Comparison of ENCODE assay signal across 14 cellular contexts in genomic region chr11:70066628-70067027, GRCh38. TPM values are rescaled to one million over a fixed set of nuclear protein-coding genes. Genes with fewer than 3 reads are reported as not detected.
DNase-seq lines count a peak whose midpoint lies in the region; ATAC-seq, FAIRE-seq and TF ChIP-seq lines count a peak whose summit lies in the region.
"Had no signal": no experiment of that assay in that cellular context is flagged by ENCODE, and none has a peak within 500 bp of the region (broad histone marks: within the 10 kb centered on the region; RNA-seq: fewer than 3 reads in every experiment).

No MANE protein-coding gene starts in this region.

- H3K56ac ChIP-seq in H9 (ENCODE audit: insufficient read length, low read depth, low read length) = no peak overlapping the region
- no peak overlapping the region for H3K56ac ChIP-seq in H1 (replicated peaks; ENCODE audit: insufficient read length, low read depth, low read length)

- peaks cover 0 to 2% (median 0%) of the 10 kb centered on the region in 7 donors for H3K9me3 Mint-ChIP-seq in CD14-positive monocyte
- H3K9me3 Mint-ChIP-seq in H9 = no peaks in the 10 kb centered on the region
- H3K9me3 Mint-ChIP-seq in T-helper 2 cell treated with Interferon-gamma antibody and Interleukin-4, amounts not matched to agents 5 μg/mL and 100 μg/mL, for 36 hours = no peaks in the 10 kb centered on the region

- H3K79me2 ChIP-seq in H9 (ENCODE audit: insufficient read depth, low read length) = no peaks in the 10 kb centered on the region
- no peaks in the 10 kb centered on the region for H3K79me2 ChIP-seq in H1 (ENCODE audit: control insufficient read depth in 1 of 2, insufficient read depth in 2 of 2, low read length in 2 of 2)

- intact Hi-C loops in CD14-positive monocyte (cut with micrococcal nuclease) = no loop called here
- intact Hi-C loops in posterior vena cava (cut with DNase I) = loop anchor here in 1 of 2 donors (5.0 kb wide), 1 partner anchor 1414 kb away; no protein-coding TSS in a partner anchor

- no CpG with 5 or more reads among the region's 13 CpGs for WGBS in H9 (ENCODE audit: extremely low coverage, insufficient read length, low lambda C conversion rate)
- 99% methylated on average over 7 of the region's 13 CpGs; no CpG with 5 or more reads in 1 of the 2 experiments for WGBS in H1 (ENCODE audit: extremely low coverage in 1 of 2, insufficient coverage in 1 of 2, insufficient read length in 1 of 2, insufficient replicate concordance in 2 of 2, low coverage in 1 of 2, low lambda C conversion rate in 2 of 2, missing lambda C conversion rate in 1 of 2), 2 experiments

- no peak for TF ChIP-seq CTCF in CD14-positive monocyte (IDR thresholded peaks at IDR 0.05)
- TF ChIP-seq CTCF in H9 (conservative IDR thresholded peaks at IDR 0.05) = no peak
- no peak for TF ChIP-seq CTCF in H1 (IDR thresholded peaks at IDR 0.05; ENCODE audit: control extremely low read depth in 1 of 3, insufficient read depth in 1 of 3, low read depth in 1 of 3, low read length in 3 of 3)

- CTCF ChIA-PET in H1 (lab: Charles Lee; ENCODE audit: partially characterized antibody) = interaction anchor here (1.2 to 2.9 kb wide), 2 partner anchors 17 to 74 kb away, joined by 3 to 10 read pairs; no protein-coding TSS in a partner anchor

- H3K23ac ChIP-seq in H9 (ENCODE audit: insufficient read length, low read depth, low read length) (no peak overlapping the region), H1 (ENCODE audit: insufficient read length) (no peak overlapping the region)

- H2AK5ac ChIP-seq in H9 (ENCODE audit: insufficient read length, low read length) (no peak overlapping the region), H1 (ENCODE audit: low read depth, low read length) (no peak overlapping the region)

- H3K79me1 ChIP-seq in H9 (ENCODE audit: insufficient read depth, low read depth, low read length, poor library complexity, severe bottlenecking) = no peaks in the 10 kb centered on the region
- no peaks in the 10 kb centered on the region for H3K79me1 ChIP-seq in H1 (ENCODE audit: low read depth, low read length)

- no peaks in the 10 kb centered on the region for H3K36me3 ChIP-seq in H1 (ENCODE audit: control insufficient read depth in 2 of 4, insufficient read depth in 4 of 4, low read length in 3 of 4)

- H3K4me1 Mint-ChIP-seq in CD14-positive monocyte (no peaks in the 10 kb centered on the region), H9 (peaks cover 31 to 47% of the 10 kb centered on the region in 2 experiments)
- H3K4me1 Mint-ChIP-seq in T-helper 2 cell treated with Interferon-gamma antibody and Interleukin-4, amounts not matched to agents 5 μg/mL and 100 μg/mL, for 36 hours (ENCODE audit: low read depth) = no peaks in the 10 kb centered on the region

- DNase-seq in CD14-positive monocyte (ENCODE audit: low spot score) = peak; percentile 27
- DNase-seq in H9 = peak; percentile 21
- no peak for DNase-seq in H1 (ENCODE audit: low read depth in 1 of 2, low spot score in 2 of 2)
- DNase-seq in posterior vena cava (ENCODE audit: low spot score) = peak; percentile 25
- DNase-seq in T-helper 2 cell treated with Interferon-gamma antibody and Interleukin-4, amounts not matched to agents 5 μg/mL and 100 μg/mL, for 36 hours (ENCODE audit: low spot score) = no peak
- DNase-seq: HCEC 1CT, NCI-H1417, NCI-H1930, OCI-M1 had no signal

- no peak overlapping the region for H3K14ac ChIP-seq in H9 (ENCODE audit: insufficient read depth, low read length)
- H3K14ac ChIP-seq in H1 (ENCODE audit: insufficient read length) = no peak overlapping the region

- no peak for FAIRE-seq in H1 (lab: Jason Lieb, UNC)
- FAIRE-seq: GM19239, K562 had no signal

- H3K18ac ChIP-seq in H9 (ENCODE audit: insufficient read length, low read depth, low read length) (no peak overlapping the region), H1 (ENCODE audit: extremely low read depth, low read length) (no peak overlapping the region)

- H2BK12ac ChIP-seq in H9 (ENCODE audit: insufficient read length, low read depth, low read length) (no peak overlapping the region), H1 (ENCODE audit: low read depth, low read length) (0 out of 2 replicates have a peak overlapping the region, but pooled peaks have one; percentile 43)

- no peaks in the 10 kb centered on the region for H3K9me3 ChIP-seq in H9 (ENCODE audit: control insufficient read depth, low read depth, low read length)
- H3K9me3 ChIP-seq in H1 (ENCODE audit: insufficient read depth in 2 of 2, low read depth in 1 of 2, low read length in 1 of 2) = no peaks in the 10 kb centered on the region
- H3K9me3 ChIP-seq: Caco-2 had no signal

- no peak overlapping the region for H2AFZ ChIP-seq in H9 (ENCODE audit: low read length)
- H2AFZ ChIP-seq in H1 (ENCODE audit: low read length) = no peak overlapping the region

- no peak for TF ChIP-seq EP300 in H1 (IDR thresholded peaks at IDR 0.05; ENCODE audit: borderline replicate concordance in 1 of 2, low read depth in 2 of 2, low read length in 2 of 2)

- no peak overlapping the region for H2BK20ac ChIP-seq in H9 (ENCODE audit: low read depth, low read length, poor library complexity, severe bottlenecking)
- H2BK20ac ChIP-seq in H1 (ENCODE audit: low read length) = 0 out of 2 replicates have a peak overlapping the region, but pooled peaks have one; percentile 43

- no peak overlapping the region for H3K4me3 ChIP-seq in H1 (ENCODE audit: extremely low read depth in 1 of 4, insufficient read depth in 2 of 4, low read depth in 3 of 4, low read length in 4 of 4)
- H3K4me3 ChIP-seq: K562 had no signal

- H3K27me3 ChIP-seq in H9 (ENCODE audit: insufficient read depth, low read length) (no peaks in the 10 kb centered on the region), H1 (replicated peaks in 1 of 4; ENCODE audit: control insufficient read depth in 3 of 4, extremely low read depth in 1 of 4, insufficient read depth in 3 of 4, low read length in 3 of 4) (peaks cover 0 to 7% (median 0%) of the 10 kb centered on the region in 4 experiments; a peak in 1 of 7 replicates)

- no peak overlapping the region for H2BK5ac ChIP-seq in H9 (ENCODE audit: insufficient read length, low read length)
- H2BK5ac ChIP-seq in H1 (ENCODE audit: low read depth, low read length) = no peak overlapping the region

- no peak for TF ChIP-seq POLR2A in H1 (IDR thresholded peaks at IDR 0.05; ENCODE audit: control extremely low read depth in 1 of 2, low read depth in 2 of 2, low read length in 2 of 2)

- H3K23me2 ChIP-seq in H9 (ENCODE audit: insufficient read length, low read depth, low read length, poor library complexity, severe bottlenecking) (no peaks in the 10 kb centered on the region), H1 (ENCODE audit: low read depth, low read length) (no peaks in the 10 kb centered on the region)

- H3K27ac Mint-ChIP-seq in CD14-positive monocyte = no peak overlapping the region
- no peak overlapping the region for H3K27ac Mint-ChIP-seq in H9
- H3K27ac Mint-ChIP-seq in T-helper 2 cell treated with Interferon-gamma antibody and Interleukin-4, amounts not matched to agents 5 μg/mL and 100 μg/mL, for 36 hours = no peak overlapping the region

- H3K4me3 Mint-ChIP-seq in CD14-positive monocyte (no peak overlapping the region), H9 (no peak overlapping the region)
- H3K4me3 Mint-ChIP-seq in T-helper 2 cell treated with Interferon-gamma antibody and Interleukin-4, amounts not matched to agents 5 μg/mL and 100 μg/mL, for 36 hours = no peak overlapping the region

- no peak overlapping the region for H3K9ac ChIP-seq in H9 (ENCODE audit: extremely low read depth, insufficient read length, low read length)
- no peak overlapping the region for H3K9ac ChIP-seq in H1 (replicated peaks in 1 of 4; ENCODE audit: extremely low read depth in 1 of 4, low read depth in 3 of 4, low read length in 3 of 4)

- no peaks in the 10 kb centered on the region for H3K36me3 Mint-ChIP-seq in CD14-positive monocyte
- no peaks in the 10 kb centered on the region; a peak in 2 of 7 replicates for H3K36me3 Mint-ChIP-seq in H9 (ENCODE audit: insufficient read depth in 1 of 3, low read depth in 3 of 3)
- H3K36me3 Mint-ChIP-seq in T-helper 2 cell treated with Interferon-gamma antibody and Interleukin-4, amounts not matched to agents 5 μg/mL and 100 μg/mL, for 36 hours (ENCODE audit: low read depth) = no peaks in the 10 kb centered on the region

- H3K4ac ChIP-seq in H9 (ENCODE audit: low read depth, low read length) = no peak overlapping the region
- H3K4ac ChIP-seq in H1 (replicated peaks; ENCODE audit: insufficient read length, low read depth, low read length) = no peak overlapping the region

- H3K27ac ChIP-seq in H9 (ENCODE audit: insufficient read length, low read depth, low read length) (no peak overlapping the region), H1 (ENCODE audit: low read depth, low read length) (no peak overlapping the region)

- no peak overlapping the region for H2BK15ac ChIP-seq in H9 (ENCODE audit: low read depth, low read length)
- no peak overlapping the region for H2BK15ac ChIP-seq in H1 (ENCODE audit: low read length)

- peaks cover 9 to 26% (median 22%) of the 10 kb centered on the region in 3 donors for H3K27me3 Mint-ChIP-seq in CD14-positive monocyte (ENCODE audit: low read depth in 3 of 3)
- H3K27me3 Mint-ChIP-seq in H9 (ENCODE audit: low read depth) = peaks cover 31% of the 10 kb centered on the region
- H3K27me3 Mint-ChIP-seq in T-helper 2 cell treated with Interferon-gamma antibody and Interleukin-4, amounts not matched to agents 5 μg/mL and 100 μg/mL, for 36 hours (ENCODE audit: low read depth) = peaks cover 20% of the 10 kb centered on the region

- no peak overlapping the region for H3K4me2 ChIP-seq in H9 (ENCODE audit: insufficient read depth, insufficient read length, low read length)
- H3K4me2 ChIP-seq in H1 (ENCODE audit: insufficient read depth in 1 of 2, low read depth in 2 of 2, low read length in 2 of 2) = no peak overlapping the region

- no peak overlapping the region for H3T11ph ChIP-seq in H9 (ENCODE audit: low read length)

- H4K91ac ChIP-seq in H9 (ENCODE audit: insufficient read length, low read depth, low read length) (no peak overlapping the region), H1 (replicated peaks; ENCODE audit: insufficient read length, low read length) (no peak overlapping the region)

- no peak for TF ChIP-seq RAD21 in H1 (IDR thresholded peaks at IDR 0.05 in 1 of 2, conservative IDR thresholded peaks at IDR 0.05 in 1 of 2; ENCODE audit: low read depth in 2 of 2, low read length in 2 of 2)

- H4K20me1 ChIP-seq in H9 (ENCODE audit: control insufficient read depth, insufficient read depth, insufficient read length) (no peaks in the 10 kb centered on the region), H1 (replicated peaks in 1 of 2; ENCODE audit: control insufficient read depth in 1 of 2, insufficient read depth in 2 of 2, low read length in 2 of 2) (no peaks in the 10 kb centered on the region)

- POLR2A ChIA-PET in H1 (lab: Charles Lee; ENCODE audit: partially characterized antibody) = no interaction called here

- ATAC-seq in GM21360 (IDR thresholded peaks at IDR 0.05; ENCODE audit: unreplicated experiment) (no peak), HG02840 (IDR thresholded peaks at IDR 0.05; ENCODE audit: low FRiP score, unreplicated experiment) (no peak)
- ATAC-seq: K562 had no signal

- H3K4me1 ChIP-seq in H9 (ENCODE audit: insufficient read depth, low read length) (peaks cover 3% of the 10 kb centered on the region), H1 (replicated peaks in 1 of 4; ENCODE audit: control insufficient read depth in 3 of 4, insufficient read depth in 4 of 4, low read length in 3 of 4) (peaks cover 5 to 26% (median 9%) of the 10 kb centered on the region in 4 experiments)

- H4K8ac ChIP-seq in H9 (replicated peaks; ENCODE audit: insufficient read length, low read depth, low read length) (no peak overlapping the region), H1 (ENCODE audit: extremely low read depth, insufficient read depth, low read length) (no peak overlapping the region; the same call in 1 of the 2 replicates)

- H4K5ac ChIP-seq in H9 (ENCODE audit: insufficient read length, low read depth, low read length) (no peak overlapping the region), H1 (ENCODE audit: insufficient read length, low read depth, low read length) (no peak overlapping the region)

- no peak overlapping the region for H2BK120ac ChIP-seq in H9 (ENCODE audit: low read depth, low read length, poor library complexity, severe bottlenecking)
- H2BK120ac ChIP-seq in H1 (replicated peaks; ENCODE audit: low read depth, low read length) = no peak overlapping the region

RNA-seq across cellular contexts. Expression of gene ANO1, which starts 11.5 kb away (rescaled TPM):
- not detected for polyA plus RNA-seq in CD14-positive monocyte
- 10.9 TPM in 2 replicates for total RNA-seq in H9 (2021)
- total RNA-seq in H1 (2021; fragmentation: NEBNext Ultra II Directional; extraction: Animal tissue kit (Norgen Biotek cat#: 25700)) = 4.3 and 5.0 TPM in 2 replicates
- 3.6 and 4.7 TPM in 2 replicates for polyA plus RNA-seq in H1 (2011; rRNA removed)
- polyA plus RNA-seq in H1 (2011; cell fraction: cytosol; rRNA removed) = 2.7 TPM
- polyA plus RNA-seq in H1 (2011; cell fraction: nucleus; rRNA removed) = 8.2 TPM
- polyA plus RNA-seq in H1 (2012, experiment 1 of 2) = 3.5 to 8.6 TPM (median 6.9 TPM) in 4 replicates
- 1.3 TPM for polyA plus RNA-seq in H1 (2012, experiment 2 of 2)
- 4.9 TPM for polyA plus RNA-seq in H1 (2013, experiment 1 of 2)
- polyA plus RNA-seq in H1 (2013, experiment 2 of 2) = 4.3 TPM
- polyA minus RNA-seq in H1 (2011; rRNA and poly(A)+ RNA removed) = 3.2 and 6.5 TPM in 2 replicates
- polyA minus RNA-seq in H1 (2011; cell fraction: cytosol; rRNA and poly(A)+ RNA removed) = 3.9 TPM
- polyA minus RNA-seq in H1 (2011; cell fraction: nucleus; rRNA and poly(A)+ RNA removed) = 6.7 TPM
- 10 to 100 TPM; 55.4 to 56.2 TPM for total RNA-seq in posterior vena cava
- total RNA-seq: K562 had no signal
- polyA plus RNA-seq: K562 had no signal

Comparison
In these comparisons a context has a peak if more than half of its experiments do, and no peak if none do; other contexts are left out.
1. DNase-seq: peak in CD14-positive monocyte (single experiment), H9 (single experiment) and posterior vena cava (single experiment); none in H1 (0 of 2) and T-helper 2 cell treated with Interferon-gamma antibody and Interleukin-4, amounts not matched to agents 5 μg/mL and 100 μg/mL, for 36 hours (single experiment).